ENCODE assay signal across 17 cellular contexts in the genomic region with DNA sequence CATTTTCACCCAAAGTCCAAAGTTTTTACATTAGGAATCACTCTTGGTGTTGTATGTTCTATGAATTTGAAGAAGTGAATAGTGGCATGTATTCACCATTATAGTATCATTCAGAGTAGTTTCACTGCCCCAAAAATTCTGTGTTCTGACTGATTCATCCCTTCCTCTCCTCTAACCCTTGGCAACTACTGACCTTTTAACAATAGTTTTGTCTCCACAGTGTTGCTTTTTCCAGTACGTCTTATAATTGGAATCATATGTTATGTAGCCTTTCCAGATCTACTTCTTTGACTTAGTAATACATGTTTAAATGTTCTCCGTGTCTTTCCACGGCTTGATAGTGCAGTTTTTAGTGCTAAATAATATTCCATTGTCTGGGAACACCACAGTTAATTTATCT.
DNase-seq lines count a peak whose midpoint lies in the region.
"Had no signal": no experiment of that assay in that cellular context is flagged by ENCODE, and none has a peak within 500 bp of the region (broad histone marks: within the 10 kb centered on the region; RNA-seq: fewer than 3 reads in every experiment).

No MANE protein-coding gene starts in this region.

- H3K36me3 Mint-ChIP-seq in activated naive CD8-positive, alpha-beta T cell treated with anti-CD3 and anti-CD28 coated beads for 36 hours = no peaks in the 10 kb centered on the region
- H3K36me3 Mint-ChIP-seq: CD8-positive, alpha-beta T cell had no signal

- DNase-seq in AG20443 (ENCODE audit: low spot score) (peak; percentile 16), GM04503 (ENCODE audit: low read depth) (peak; percentile 16), fibroblast of gingiva (ENCODE audit: low read depth) (peak; percentile 24), fibroblast of the conjunctiva (ENCODE audit: low read depth) (peak; percentile 26), posterior cingulate gyrus (no peak), NCI-H1436 treated with DMSO at 0.1 percent for 48 hours (lab: John Stamatoyannopoulos, UW) (no peak), head of caudate nucleus (no peak)
- no peak for DNase-seq in activated naive CD8-positive, alpha-beta T cell treated with anti-CD3 and anti-CD28 coated beads for 36 hours
- DNase-seq: ACHN; CD8-positive, alpha-beta T cell; DMS 273 treated with DMSO at 0.1 percent for 48 hours; DMS53; DND-41; H9; KBM-7 had no signal

- H3K27me3 Mint-ChIP-seq in activated naive CD8-positive, alpha-beta T cell treated with anti-CD3 and anti-CD28 coated beads for 36 hours = no peaks in the 10 kb centered on the region
- H3K27me3 Mint-ChIP-seq: B cell, IgD-negative memory B cell had no signal

- no peaks in the 10 kb centered on the region for H3K4me1 Mint-ChIP-seq in activated naive CD8-positive, alpha-beta T cell treated with anti-CD3 and anti-CD28 coated beads for 36 hours
- H3K4me1 Mint-ChIP-seq: B cell, H9 had no signal

- no peaks in the 10 kb centered on the region for H3K9me3 Mint-ChIP-seq in activated naive CD8-positive, alpha-beta T cell treated with anti-CD3 and anti-CD28 coated beads for 36 hours
- H3K9me3 Mint-ChIP-seq: H9 had no signal

- no peak overlapping the region for H3K27ac Mint-ChIP-seq in activated naive CD8-positive, alpha-beta T cell treated with anti-CD3 and anti-CD28 coated beads for 36 hours
- H3K27ac Mint-ChIP-seq: B cell; CD8-positive, alpha-beta T cell; H9; IgD-negative memory B cell had no signal

- intact Hi-C loops in posterior cingulate gyrus (cut with DNase I) (no loop called here), head of caudate nucleus (cut with DNase I) (no loop called here)

- no peak overlapping the region for H3K4me3 Mint-ChIP-seq in activated naive CD8-positive, alpha-beta T cell treated with anti-CD3 and anti-CD28 coated beads for 36 hours
- H3K4me3 Mint-ChIP-seq: B cell; CD8-positive, alpha-beta T cell; H9; IgD-negative memory B cell had no signal

Comparison
In these comparisons a context has a peak if more than half of its experiments do, and no peak if none do; other contexts are left out.
1. DNase-seq: peak in AG20443 (single experiment), GM04503 (single experiment), fibroblast of gingiva (single experiment) and fibroblast of the conjunctiva (single experiment); none in posterior cingulate gyrus (0 of 10), NCI-H1436 treated with DMSO at 0.1 percent for 48 hours (single experiment), activated naive CD8-positive, alpha-beta T cell treated with anti-CD3 and anti-CD28 coated beads for 36 hours (single experiment) and head of caudate nucleus (0 of 42).